8 cellular contexts compared by ENCODE assay signal in genomic region chrX:153411255-153411987, GRCh38. TPM values are rescaled to one million over a fixed set of nuclear protein-coding genes. Genes with fewer than 3 reads are reported as not detected.
A peak's percentile ranks its signal among the peaks of the same experiment; 100 is the strongest.
DNase-seq lines count a peak whose midpoint lies in the region; ATAC-seq, FAIRE-seq and TF ChIP-seq lines count a peak whose summit lies in the region.

A gene with protein sequence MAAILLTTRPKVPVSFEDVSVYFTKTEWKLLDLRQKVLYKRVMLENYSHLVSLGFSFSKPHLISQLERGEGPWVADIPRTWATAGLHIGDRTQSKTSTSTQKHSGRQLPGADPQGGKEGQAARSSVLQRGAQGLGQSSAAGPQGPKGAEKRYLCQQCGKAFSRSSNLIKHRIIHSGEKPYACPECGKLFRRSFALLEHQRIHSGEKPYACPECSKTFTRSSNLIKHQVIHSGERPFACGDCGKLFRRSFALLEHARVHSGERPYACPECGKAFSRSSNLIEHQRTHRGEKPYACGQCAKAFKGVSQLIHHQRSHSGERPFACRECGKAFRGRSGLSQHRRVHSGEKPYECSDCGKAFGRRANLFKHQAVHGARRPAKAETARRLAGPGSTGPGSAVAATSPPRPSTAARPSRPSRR (plus strand): TSS chrX:153411472. CDS start chrX:153418323, 6,851 bp downstream.

- intact Hi-C loops in activated CD4-positive, alpha-beta memory T cell treated with anti-CD3 and anti-CD28 coated beads for 36 hours (cut with micrococcal nuclease) = no loop called here
- intact Hi-C loops in aorta (cut with DNase I) = no loop called here

- H2AFZ ChIP-seq in osteoblast (ENCODE audit: low read length) = no peak within 1 kb of the TSS

- DNase-seq in GM18507 (ENCODE audit: extremely low spot score, insufficient read length, low read depth) (peak; percentile 43), osteoblast (ENCODE audit: insufficient read length, low spot score, missing footprints) (peak; percentile 90), aorta (peak in 1 of 2 donors; percentile 80)
- DNase-seq in activated CD4-positive, alpha-beta memory T cell treated with anti-CD3 and anti-CD28 coated beads for 36 hours = peak; percentile 51

- H3K4me1 ChIP-seq in osteoblast (ENCODE audit: insufficient read depth, low read length) (no peaks in the 10 kb centered on the region), aorta (ENCODE audit: control insufficient read depth in 1 of 2, insufficient read depth in 2 of 2, low read length in 2 of 2) (peaks cover 0 to 3% of the 10 kb centered on the region in 2 donors)

- peak within 1 kb of the TSS; percentile 62 for H3K4me3 Mint-ChIP-seq in activated CD4-positive, alpha-beta memory T cell treated with anti-CD3 and anti-CD28 coated beads for 36 hours

- H3K27me3 ChIP-seq in osteoblast (ENCODE audit: insufficient read depth, low read length) = peaks cover 40% of the 10 kb centered on the region
- no peaks in the 10 kb centered on the region for H3K27me3 ChIP-seq in aorta (ENCODE audit: control insufficient read depth in 1 of 2, insufficient read depth in 2 of 2, low read length in 1 of 2)

- no peaks in the 10 kb centered on the region for H3K79me2 ChIP-seq in osteoblast (ENCODE audit: insufficient read depth, low read length)

- no peaks in the 10 kb centered on the region for H3K9me3 Mint-ChIP-seq in activated CD4-positive, alpha-beta memory T cell treated with anti-CD3 and anti-CD28 coated beads for 36 hours

- POLR2A ChIA-PET in activated CD4-positive, alpha-beta memory T cell treated with anti-CD3 and anti-CD28 coated beads for 36 hours (lab: Charles Lee) = no interaction called here

- H3K27me3 Mint-ChIP-seq in activated CD4-positive, alpha-beta memory T cell treated with anti-CD3 and anti-CD28 coated beads for 36 hours = no peaks in the 10 kb centered on the region

- peak; percentile 12 for FAIRE-seq in GM18507 (lab: Jason Lieb, UNC)

- 1 to 32% methylated on average over 49 to 75 of the region's 75 CpGs for WGBS in aorta, 2 donors

- H3K9me3 ChIP-seq in osteoblast (ENCODE audit: low read depth, low read length) (no peaks in the 10 kb centered on the region), aorta (ENCODE audit: control insufficient read depth, low read length) (no peaks in the 10 kb centered on the region)

- CTCF ChIA-PET in activated CD4-positive, alpha-beta memory T cell treated with anti-CD3 and anti-CD28 coated beads for 36 hours (lab: Charles Lee) = no interaction called here

- H3K27ac ChIP-seq in osteoblast (ENCODE audit: low read depth, low read length) (no peak within 1 kb of the TSS), aorta (ENCODE audit: low read depth in 1 of 2, low read length in 2 of 2) (no peak within 1 kb of the TSS)

- H3K4me3 ChIP-seq in osteoblast (ENCODE audit: insufficient read depth, low read length) (peak within 1 kb of the TSS; percentile 35), aorta (ENCODE audit: low read length in 2 of 2) (peak within 1 kb of the TSS; percentile 28 to 44)

- H3K4me1 Mint-ChIP-seq in activated CD4-positive, alpha-beta memory T cell treated with anti-CD3 and anti-CD28 coated beads for 36 hours (ENCODE audit: low read depth) = peaks cover 7% of the 10 kb centered on the region

- H4K20me1 ChIP-seq in osteoblast (ENCODE audit: insufficient read depth, low read length) = no peaks in the 10 kb centered on the region

- H3K27ac Mint-ChIP-seq in activated CD4-positive, alpha-beta memory T cell treated with anti-CD3 and anti-CD28 coated beads for 36 hours = no peak within 1 kb of the TSS

- no peaks in the 10 kb centered on the region for H3K36me3 Mint-ChIP-seq in activated CD4-positive, alpha-beta memory T cell treated with anti-CD3 and anti-CD28 coated beads for 36 hours

- peak; percentile 69 for ATAC-seq in HG03175 (IDR thresholded peaks at IDR 0.05; ENCODE audit: unreplicated experiment)
- ATAC-seq in esophagus mucosa = peak; percentile 42
- peak; percentile 31 for ATAC-seq in aorta (ENCODE audit: low FRiP score)
- no peak for ATAC-seq in GM18861 (IDR thresholded peaks at IDR 0.05; ENCODE audit: unreplicated experiment)
- ATAC-seq in HG02884 (IDR thresholded peaks at IDR 0.05; ENCODE audit: unreplicated experiment) = no peak

- peak within 1 kb of the TSS; percentile 18 for H3K4me2 ChIP-seq in osteoblast (ENCODE audit: insufficient read depth, low read length)

- no peaks in the 10 kb centered on the region for H3K36me3 ChIP-seq in osteoblast (ENCODE audit: insufficient read depth, low read length)
- no peaks in the 10 kb centered on the region for H3K36me3 ChIP-seq in aorta (ENCODE audit: control insufficient read depth in 1 of 2, insufficient read depth in 2 of 2, low read length in 1 of 2)

- no peak for TF ChIP-seq CTCF in osteoblast (IDR thresholded peaks at IDR 0.05; ENCODE audit: extremely low read depth, low read depth, low read length)

RNA-seq across cellular contexts. Expression of the gene that starts here (rescaled TPM):
- total RNA-seq in activated CD4-positive, alpha-beta memory T cell treated with anti-CD3 and anti-CD28 coated beads for 36 hours = 1 to 10 TPM; 1.5 to 1.6 TPM
- total RNA-seq in esophagus mucosa (0.08 TPM), osteoblast (under 0.01 TPM in 1 of 2 replicates, not detected in the other), aorta (under 1 TPM; 0.88 to 0.99 TPM)
- under 1 TPM; 0.23 to 0.75 TPM for polyA plus RNA-seq in aorta

Comparison
In these comparisons a context has a peak if more than half of its experiments do, and no peak if none do; other contexts are left out.
1. Peak in ATAC-seq in esophagus mucosa; RNA of the gene not detected or under 1 TPM.
2. Peak in DNase-seq, H3K4me3 ChIP-seq and H3K4me2 ChIP-seq in osteoblast; RNA of the gene not detected or under 1 TPM.
3. Peak in ATAC-seq and H3K4me3 ChIP-seq in aorta; RNA of the gene not detected or under 1 TPM.